ENCODE assay signal across 1 cellular context in genomic region chr11:70270877-70271634, GRCh38.
A peak's percentile ranks its signal among the peaks of the same experiment; 100 is the strongest.
TF ChIP-seq lines count a peak whose summit lies in the region.

No MANE protein-coding gene starts in this region.

TF ChIP-seq in H1, 55 proteins besides CTCF, POLR2A, EP300 and RAD21:
- TF ChIP-seq CREB1 (IDR thresholded peaks at IDR 0.05) (no peak), TAF7 (optimal IDR thresholded peaks at IDR 0.05; ENCODE audit: borderline replicate concordance, low read depth, low read length) (peak; percentile 19), RXRA (IDR thresholded peaks at IDR 0.05; ENCODE audit: insufficient read depth, low read depth, low read length) (no peak), SIN3A (conservative IDR thresholded peaks at IDR 0.05 in 1 of 2, IDR thresholded peaks at IDR 0.05 in 1 of 2; ENCODE audit: low read depth in 1 of 2, low read length in 2 of 2) (peak; percentile 60 to 80; a peak in 3 of 4 replicates), E2F6 (IDR thresholded peaks at IDR 0.05) (no peak), PHF8 (conservative IDR thresholded peaks at IDR 0.05; ENCODE audit: low read depth, low read length) (peak; percentile 52), TBP (IDR thresholded peaks at IDR 0.05; ENCODE audit: low read depth, low read length) (peak; percentile 15; the same call in 1 of the 2 replicates), RBBP5 (IDR thresholded peaks at IDR 0.05; ENCODE audit: borderline replicate concordance, low read depth, low read length) (0 out of 2 replicates have a peak, but pooled peaks have one; percentile 44)
